In genomic region chr6:31158140-31158862, GRCh38 we compare ENCODE assay signal across 8 cellular contexts. TPM values are rescaled to one million over a fixed set of nuclear protein-coding genes. Genes with fewer than 3 reads are reported as not detected.
DNase-seq lines count a peak whose midpoint lies in the region; ATAC-seq and TF ChIP-seq lines count a peak whose summit lies in the region.

TSS of gene TCF19 (plus strand) at chr6:31158589. CDS start at chr6:31159470, 881 bp downstream.

- peaks cover 11% of the 10 kb centered on the region for H3K4me1 ChIP-seq in upper lobe of right lung

- H3K27ac ChIP-seq in upper lobe of right lung, result peak within 1 kb of the TSS; percentile 47

- H3K36me3 ChIP-seq in upper lobe of right lung, result no peaks in the 10 kb centered on the region

- H3K27me3 ChIP-seq in upper lobe of right lung, result no peaks in the 10 kb centered on the region

- DNase-seq in NCI-H1694 (lab: John Stamatoyannopoulos, UW) (peak; percentile 94), amniotic epithelial cell (ENCODE audit: low read depth) (peak; percentile 98), cardiac septum (ENCODE audit: low spot score) (peak; percentile 100), posterior cingulate gyrus (peak; percentile 92 to 99 (median 97)), upper lobe of right lung (peak; percentile 99)

- H3K4me3 ChIP-seq in upper lobe of right lung, result peak within 1 kb of the TSS; percentile 70

- no peak for TF ChIP-seq CTCF in upper lobe of right lung (IDR thresholded peaks at IDR 0.05)

- peak; percentile 89 for ATAC-seq in GM18498 (IDR thresholded peaks at IDR 0.05; ENCODE audit: unreplicated experiment)
- ATAC-seq in HG02885 (IDR thresholded peaks at IDR 0.05; ENCODE audit: poor library complexity, unreplicated experiment), result peak; percentile 87
- peak; percentile 97 for ATAC-seq in upper lobe of right lung

- intact Hi-C loops in T-helper 1 cell treated with Interleukin-12 subunit alpha and Interleukin-12 subunit beta and Interleukin-4 antibody, amounts not matched to agents 30 ng/mL and 1 ng/mL, for 36 hours (cut with micrococcal nuclease), result loop anchor here (1.0 to 10.0 kb wide), 16 partner anchors 21 to 1092 kb away; partner anchors contain the start of genes C6orf136, DXO, HLA-C and MDC1
- intact Hi-C loops in cardiac septum (cut with DNase I), result loop anchor here (2.0 kb wide), 1 partner anchor 32 kb away; no protein-coding TSS in a partner anchor
- intact Hi-C loops in posterior cingulate gyrus (cut with DNase I), result loop anchor here (5.0 kb wide), 1 partner anchor 39 kb away; no protein-coding TSS in a partner anchor
- intact Hi-C loops in upper lobe of right lung (cut with DNase I), result no loop called here

- H3K9me3 ChIP-seq in upper lobe of right lung, result no peaks in the 10 kb centered on the region

RNA-seq across cellular contexts. Expression of gene TCF19, which starts in this region (rescaled TPM):
- total RNA-seq in T-helper 1 cell treated with Interleukin-12 subunit alpha and Interleukin-12 subunit beta and Interleukin-4 antibody, amounts not matched to agents 30 ng/mL and 1 ng/mL, for 36 hours, result 67.2 and 67.6 TPM in 2 replicates
- total RNA-seq in cardiac septum (2.4 TPM), upper lobe of right lung (4.5 TPM)

Comparison
In these comparisons a context has a peak if more than half of its experiments do, and no peak if none do; other contexts are left out.
1. Peak in every context shown above with its lines: DNase-seq, ATAC-seq, H3K4me3 ChIP-seq and H3K27ac ChIP-seq.
2. RNA of gene TCF19 (total RNA-seq): 67.2 to 67.6 TPM in T-helper 1 cell treated with Interleukin-12 subunit alpha and Interleukin-12 subunit beta and Interleukin-4 antibody, amounts not matched to agents 30 ng/mL and 1 ng/mL, for 36 hours; 4.5 TPM in upper lobe of right lung (single experiment) and 2.4 TPM in cardiac septum (single experiment); every median in the first group is over 10 times any median in the second.